Comparison of ENCODE assay signal across 1 cellular context in the genomic region with DNA sequence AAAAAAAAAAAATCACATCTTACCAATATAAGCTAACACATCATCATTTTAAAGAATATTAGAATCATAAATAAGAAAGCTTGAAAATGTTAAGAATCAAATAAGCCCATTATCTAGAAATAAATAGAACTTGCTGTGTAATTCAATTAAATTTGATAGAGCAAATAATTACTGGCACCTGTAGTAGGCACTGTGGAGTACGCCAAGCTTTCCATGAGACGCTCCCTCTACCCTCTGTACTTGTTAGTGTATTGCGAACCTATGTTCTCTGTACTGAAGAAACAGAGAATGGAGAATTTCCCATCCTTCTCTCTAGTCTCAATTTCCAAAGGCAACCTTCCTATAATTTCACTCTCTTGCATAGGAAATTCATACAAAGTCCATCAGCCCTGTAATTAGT.
TF ChIP-seq lines count a peak whose summit lies in the region.

No MANE protein-coding gene starts in this region.

TF ChIP-seq in H1, 55 proteins besides CTCF, POLR2A, EP300 and RAD21:
- TF ChIP-seq KDM5A (IDR thresholded peaks at IDR 0.05; ENCODE audit: low read length) = no peak
- no peak for TF ChIP-seq BCL11A (IDR thresholded peaks at IDR 0.05; ENCODE audit: low read depth in 2 of 2, low read length in 2 of 2)
- TF ChIP-seq RFX5 (IDR thresholded peaks at IDR 0.05; ENCODE audit: borderline replicate concordance, low read depth, low read length) = no peak
- TF ChIP-seq SP4 (IDR thresholded peaks at IDR 0.05; ENCODE audit: low read length) = no peak
- no peak for TF ChIP-seq SRF (IDR thresholded peaks at IDR 0.05; ENCODE audit: low read depth, low read length)
- no peak for TF ChIP-seq HDAC6 (IDR thresholded peaks at IDR 0.05; ENCODE audit: low read depth, low read length)
- TF ChIP-seq ZNF274 (IDR thresholded peaks at IDR 0.05; ENCODE audit: borderline replicate concordance, extremely low read depth, low read length) = no peak
- TF ChIP-seq SP1 (IDR thresholded peaks at IDR 0.05; ENCODE audit: low read depth, low read length) = no peak
- no peak for TF ChIP-seq EGR1 (IDR thresholded peaks at IDR 0.05; ENCODE audit: borderline replicate concordance, low read depth, low read length)
- no peak for TF ChIP-seq BRCA1 (IDR thresholded peaks at IDR 0.05; ENCODE audit: low read depth, low read length)
- TF ChIP-seq CEBPB (IDR thresholded peaks at IDR 0.05; ENCODE audit: low read depth, low read length) = no peak
- no peak for TF ChIP-seq YY1 (IDR thresholded peaks at IDR 0.05; ENCODE audit: low read depth, low read length)
- TF ChIP-seq HDAC2 (IDR thresholded peaks at IDR 0.05; ENCODE audit: borderline replicate concordance in 1 of 2, low read depth in 2 of 2, low read length in 2 of 2) = no peak
